In genomic region chr6:138162104-138162946, GRCh38 we compare ENCODE assay signal across 8 cellular contexts. TPM values are rescaled to one million over a fixed set of nuclear protein-coding genes. Genes with fewer than 3 reads are reported as not detected.
DNase-seq lines count a peak whose midpoint lies in the region; ATAC-seq and TF ChIP-seq lines count a peak whose summit lies in the region.

No MANE protein-coding gene starts in this region.

- peaks cover 26% of the 10 kb centered on the region for H3K4me1 ChIP-seq in GM23338 (ENCODE audit: insufficient read depth)
- H3K4me1 ChIP-seq in adipocyte (ENCODE audit: control insufficient read depth, insufficient read depth, low read length): peaks cover 3% of the 10 kb centered on the region
- peaks cover 2% of the 10 kb centered on the region; the same call in 1 of the 2 replicates for H3K4me1 ChIP-seq in iPS DF 6.9 (ENCODE audit: control insufficient read depth, insufficient read depth, low read length)

- peak overlapping the region; percentile 99 for H3K4me2 ChIP-seq in GM23338

- no peaks in the 10 kb centered on the region; the same call in 1 of the 2 replicates for H3K9me2 ChIP-seq in GM23338 (ENCODE audit: insufficient read depth)

- peaks cover 32% of the 10 kb centered on the region for H3K27me3 ChIP-seq in GM23338 (ENCODE audit: insufficient read depth)
- peaks cover 66% of the 10 kb centered on the region for H3K27me3 ChIP-seq in adipocyte (replicated peaks; ENCODE audit: control insufficient read depth, insufficient read depth, low read length)
- H3K27me3 ChIP-seq in iPS DF 6.9 (ENCODE audit: control insufficient read depth, insufficient read depth, low read length): peaks cover 2% of the 10 kb centered on the region; the same call in 1 of the 2 replicates

- H3K27ac ChIP-seq in GM23338 (ENCODE audit: low read depth) (no peak overlapping the region), iPS DF 6.9 (ENCODE audit: low read length) (no peak overlapping the region)

- DNase-seq in EL: peak; percentile 4
- peak; percentile 59 for DNase-seq in GM23338 (ENCODE audit: low spot score)
- DNase-seq in NCI-H1092 treated with DMSO at 0.1 percent for 48 hours (lab: John Stamatoyannopoulos, UW): peak; percentile 35
- DNase-seq in adipocyte (ENCODE audit: low read depth): peak; percentile 35
- DNase-seq in iPS DF 6.9 (ENCODE audit: low read depth, low spot score): no peak
- peak; percentile 83 for DNase-seq in retina
- no peak for DNase-seq in GM10248 (ENCODE audit: extremely low spot score)
- DNase-seq in mucosa of gallbladder (ENCODE audit: low spot score): no peak

- POLR2A ChIA-PET in GM10248 (lab: Yijun Ruan, JAX): no interaction called here

- H3K79me2 ChIP-seq in GM23338 (replicated peaks; ENCODE audit: insufficient read depth): 0 out of 2 replicates have a peak, but pooled peaks cover 28% of the 10 kb centered on the region

- CTCF ChIA-PET in GM10248 (lab: Yijun Ruan, JAX): no interaction called here

- H3K4me3 ChIP-seq in GM23338 (peak overlapping the region; percentile 90), adipocyte (ENCODE audit: low read length) (peak overlapping the region; percentile 81), iPS DF 6.9 (ENCODE audit: low read length) (peak overlapping the region; percentile 80)

- no CpG with 5 or more reads among the region's 53 CpGs for WGBS in iPS DF 6.9 (ENCODE audit: insufficient coverage, insufficient read length)

- peaks cover 30% of the 10 kb centered on the region for H3K4me1 Mint-ChIP-seq in GM23338

- H3K36me3 Mint-ChIP-seq in GM23338 (ENCODE audit: low read depth): peaks cover under 1% of the 10 kb centered on the region; the same call in 1 of the 3 replicates

- TF ChIP-seq CTCF in GM23338 (conservative IDR thresholded peaks at IDR 0.05; ENCODE audit: low read depth in 2 of 2): no peak
- TF ChIP-seq CTCF in GM10248 (IDR thresholded peaks at IDR 0.05; ENCODE audit: control extremely low read depth, extremely low read depth, low read depth, missing control alignments): no peak

- no peaks in the 10 kb centered on the region for H3K9me3 Mint-ChIP-seq in GM23338

- H3K36me3 ChIP-seq in GM23338 (ENCODE audit: insufficient read depth) (no peaks in the 10 kb centered on the region), adipocyte (ENCODE audit: control insufficient read depth, insufficient read depth, low read length, severe bottlenecking) (no peaks in the 10 kb centered on the region), iPS DF 6.9 (ENCODE audit: control insufficient read depth, insufficient read depth, low read length) (no peaks in the 10 kb centered on the region)

- H4K20me1 ChIP-seq in GM23338 (replicated peaks; ENCODE audit: insufficient read depth): no peaks in the 10 kb centered on the region

- H3K9ac ChIP-seq in adipocyte (ENCODE audit: low read length): peak overlapping the region; percentile 18

- peak; percentile 60 for ATAC-seq in GM23338

- peak overlapping the region; percentile 81 for H3K4me3 Mint-ChIP-seq in GM23338

- peaks cover 19% of the 10 kb centered on the region for H3K27me3 Mint-ChIP-seq in GM23338 (ENCODE audit: insufficient read depth, low read depth, poor library complexity)

- no peaks in the 10 kb centered on the region for H3F3A ChIP-seq in GM23338 (replicated peaks; ENCODE audit: low read depth)

- peak overlapping the region; percentile 90 for H2AFZ ChIP-seq in GM23338

- H3K9me3 ChIP-seq in adipocyte (ENCODE audit: control insufficient read depth, low read length) (peaks cover 4% of the 10 kb centered on the region), iPS DF 6.9 (ENCODE audit: control insufficient read depth, insufficient read depth, low read length) (no peaks in the 10 kb centered on the region)

- H3K27ac Mint-ChIP-seq in GM23338: no peak overlapping the region

TF ChIP-seq in GM23338, 12 proteins besides CTCF, POLR2A, EP300 and RAD21 (continues in another document):
- TF ChIP-seq POLR2AphosphoS5 (IDR thresholded peaks at IDR 0.05; ENCODE audit: low read depth) (no peak), CREB1 (CRISPR knock-in tag; IDR thresholded peaks at IDR 0.05; ENCODE audit: low read depth) (no peak), ZNF331 (CRISPR knock-in tag; IDR thresholded peaks at IDR 0.05; ENCODE audit: low read depth) (no peak), EZH2 (IDR thresholded peaks at IDR 0.05; ENCODE audit: low read depth, unreplicated experiment) (no peak), ETS1 (IDR thresholded peaks at IDR 0.05) (no peak)
- TF ChIP-seq, protein P1, sequence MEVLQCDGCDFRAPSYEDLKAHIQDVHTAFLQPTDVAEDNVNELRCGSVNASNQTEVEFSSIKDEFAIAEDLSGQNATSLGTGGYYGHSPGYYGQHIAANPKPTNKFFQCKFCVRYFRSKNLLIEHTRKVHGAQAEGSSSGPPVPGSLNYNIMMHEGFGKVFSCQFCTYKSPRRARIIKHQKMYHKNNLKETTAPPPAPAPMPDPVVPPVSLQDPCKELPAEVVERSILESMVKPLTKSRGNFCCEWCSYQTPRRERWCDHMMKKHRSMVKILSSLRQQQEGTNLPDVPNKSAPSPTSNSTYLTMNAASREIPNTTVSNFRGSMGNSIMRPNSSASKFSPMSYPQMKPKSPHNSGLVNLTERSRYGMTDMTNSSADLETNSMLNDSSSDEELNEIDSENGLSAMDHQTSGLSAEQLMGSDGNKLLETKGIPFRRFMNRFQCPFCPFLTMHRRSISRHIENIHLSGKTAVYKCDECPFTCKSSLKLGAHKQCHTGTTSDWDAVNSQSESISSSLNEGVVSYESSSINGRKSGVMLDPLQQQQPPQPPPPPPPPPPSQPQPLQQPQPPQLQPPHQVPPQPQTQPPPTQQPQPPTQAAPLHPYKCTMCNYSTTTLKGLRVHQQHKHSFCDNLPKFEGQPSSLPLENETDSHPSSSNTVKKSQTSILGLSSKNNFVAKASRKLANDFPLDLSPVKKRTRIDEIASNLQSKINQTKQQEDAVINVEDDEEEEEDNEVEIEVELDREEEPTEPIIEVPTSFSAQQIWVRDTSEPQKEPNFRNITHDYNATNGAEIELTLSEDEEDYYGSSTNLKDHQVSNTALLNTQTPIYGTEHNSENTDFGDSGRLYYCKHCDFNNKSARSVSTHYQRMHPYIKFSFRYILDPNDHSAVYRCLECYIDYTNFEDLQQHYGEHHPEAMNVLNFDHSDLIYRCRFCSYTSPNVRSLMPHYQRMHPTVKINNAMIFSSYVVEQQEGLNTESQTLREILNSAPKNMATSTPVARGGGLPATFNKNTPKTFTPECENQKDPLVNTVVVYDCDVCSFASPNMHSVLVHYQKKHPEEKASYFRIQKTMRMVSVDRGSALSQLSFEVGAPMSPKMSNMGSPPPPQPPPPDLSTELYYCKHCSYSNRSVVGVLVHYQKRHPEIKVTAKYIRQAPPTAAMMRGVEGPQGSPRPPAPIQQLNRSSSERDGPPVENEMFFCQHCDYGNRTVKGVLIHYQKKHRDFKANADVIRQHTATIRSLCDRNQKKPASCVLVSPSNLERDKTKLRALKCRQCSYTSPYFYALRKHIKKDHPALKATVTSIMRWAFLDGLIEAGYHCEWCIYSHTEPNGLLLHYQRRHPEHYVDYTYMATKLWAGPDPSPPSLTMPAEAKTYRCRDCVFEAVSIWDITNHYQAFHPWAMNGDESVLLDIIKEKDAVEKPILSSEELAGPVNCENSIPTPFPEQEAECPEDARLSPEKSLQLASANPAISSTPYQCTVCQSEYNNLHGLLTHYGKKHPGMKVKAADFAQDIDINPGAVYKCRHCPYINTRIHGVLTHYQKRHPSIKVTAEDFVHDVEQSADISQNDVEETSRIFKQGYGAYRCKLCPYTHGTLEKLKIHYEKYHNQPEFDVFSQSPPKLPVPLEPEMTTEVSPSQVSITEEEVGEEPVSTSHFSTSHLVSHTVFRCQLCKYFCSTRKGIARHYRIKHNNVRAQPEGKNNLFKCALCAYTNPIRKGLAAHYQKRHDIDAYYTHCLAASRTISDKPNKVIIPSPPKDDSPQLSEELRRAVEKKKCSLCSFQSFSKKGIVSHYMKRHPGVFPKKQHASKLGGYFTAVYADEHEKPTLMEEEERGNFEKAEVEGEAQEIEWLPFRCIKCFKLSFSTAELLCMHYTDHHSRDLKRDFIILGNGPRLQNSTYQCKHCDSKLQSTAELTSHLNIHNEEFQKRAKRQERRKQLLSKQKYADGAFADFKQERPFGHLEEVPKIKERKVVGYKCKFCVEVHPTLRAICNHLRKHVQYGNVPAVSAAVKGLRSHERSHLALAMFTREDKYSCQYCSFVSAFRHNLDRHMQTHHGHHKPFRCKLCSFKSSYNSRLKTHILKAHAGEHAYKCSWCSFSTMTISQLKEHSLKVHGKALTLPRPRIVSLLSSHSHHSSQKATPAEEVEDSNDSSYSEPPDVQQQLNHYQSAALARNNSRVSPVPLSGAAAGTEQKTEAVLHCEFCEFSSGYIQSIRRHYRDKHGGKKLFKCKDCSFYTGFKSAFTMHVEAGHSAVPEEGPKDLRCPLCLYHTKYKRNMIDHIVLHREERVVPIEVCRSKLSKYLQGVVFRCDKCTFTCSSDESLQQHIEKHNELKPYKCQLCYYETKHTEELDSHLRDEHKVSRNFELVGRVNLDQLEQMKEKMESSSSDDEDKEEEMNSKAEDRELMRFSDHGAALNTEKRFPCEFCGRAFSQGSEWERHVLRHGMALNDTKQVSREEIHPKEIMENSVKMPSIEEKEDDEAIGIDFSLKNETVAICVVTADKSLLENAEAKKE (CRISPR knock-in tag; IDR thresholded peaks at IDR 0.05): no peak

RNA-seq across cellular contexts. Expression of gene ARFGEF3, which starts 0.6 kb away (rescaled TPM):
- 23.1 and 24.6 TPM in 2 replicates for total RNA-seq in GM23338 (2014; rRNA removed; shearing (Covaris generic))
- polyA plus RNA-seq in GM23338 (2016; fragmentation: Nextera tagmentation; extraction: Ambion mirVana): 5.0 and 5.8 TPM in 2 replicates
- 17.6 TPM for total RNA-seq in mucosa of gallbladder

RNA-seq across cellular contexts. Expression of gene PERP, which starts 55.1 kb away (rescaled TPM):
- 20.1 and 23.7 TPM in 2 replicates for total RNA-seq in GM23338 (2014; rRNA removed; shearing (Covaris generic))
- 28.1 and 28.4 TPM in 2 replicates for polyA plus RNA-seq in GM23338 (2016; fragmentation: Nextera tagmentation; extraction: Ambion mirVana)
- total RNA-seq in mucosa of gallbladder: 99.6 TPM

RNA-seq across cellular contexts. Expression of gene PBOV1, which starts 56.0 kb away (rescaled TPM):
- total RNA-seq in GM23338 (2014; rRNA removed; shearing (Covaris generic)): not detected in 2 replicates
- not detected in 2 replicates for polyA plus RNA-seq in GM23338 (2016; fragmentation: Nextera tagmentation; extraction: Ambion mirVana)
- not detected for total RNA-seq in mucosa of gallbladder

Comparison
In these comparisons a context has a peak if more than half of its experiments do, and no peak if none do; other contexts are left out.
1. DNase-seq: peak in EL (single experiment), GM23338 (single experiment), NCI-H1092 treated with DMSO at 0.1 percent for 48 hours (single experiment), adipocyte (single experiment) and retina (single experiment); none in iPS DF 6.9 (single experiment), GM10248 (single experiment) and mucosa of gallbladder (single experiment).
2. Peak in every context shown above with its lines, with median percentiles within 50 percentile points of each other: H3K4me3 ChIP-seq.